In genomic region chr3:172522871-172523818, GRCh38 we compare ENCODE assay signal across 8 cellular contexts. TPM values are rescaled to one million over a fixed set of nuclear protein-coding genes. Genes with fewer than 3 reads are reported as not detected.
A peak's percentile ranks its signal among the peaks of the same experiment; 100 is the strongest.
DNase-seq lines count a peak whose midpoint lies in the region; ATAC-seq, FAIRE-seq and TF ChIP-seq lines count a peak whose summit lies in the region.

TNFSF10 (minus strand) TSS chr3:172523430; CDS start chr3:172523384, 46 bp downstream.

- no peak for FAIRE-seq in kidney (lab: Jason Lieb, UNC)

- H3K4me3 ChIP-seq in HL-60 (replicated peaks; ENCODE audit: insufficient read depth, low read length) (peak within 1 kb of the TSS; percentile 48), kidney (ENCODE audit: low read length in 2 of 2) (peak within 1 kb of the TSS; percentile 82 to 98)

- TF ChIP-seq CTCF in HL-60 (IDR thresholded peaks at IDR 0.05; ENCODE audit: insufficient read depth, low read length) (no peak), kidney (IDR thresholded peaks at IDR 0.05; ENCODE audit: borderline replicate concordance, extremely low read depth, insufficient read depth) (no peak)

- H3K27me3 Mint-ChIP-seq in T-helper 1 cell treated with Interleukin-12 subunit alpha and Interleukin-12 subunit beta and Interleukin-4 antibody, amounts not matched to agents 30 μg/mL and 1 μg/mL, for 36 hours (ENCODE audit: low read depth) = no peaks in the 10 kb centered on the region

- H3K27ac ChIP-seq in HL-60 (replicated peaks) (peak within 1 kb of the TSS; percentile 75), kidney (ENCODE audit: low read depth in 2 of 2, low read length in 2 of 2) (peak within 1 kb of the TSS; percentile 81 to 90)

- peaks cover 36% of the 10 kb centered on the region for H3K4me1 Mint-ChIP-seq in T-helper 1 cell treated with Interleukin-12 subunit alpha and Interleukin-12 subunit beta and Interleukin-4 antibody, amounts not matched to agents 30 μg/mL and 1 μg/mL, for 36 hours (ENCODE audit: low read depth)

- peak within 1 kb of the TSS; percentile 99 for H3K4me3 Mint-ChIP-seq in T-helper 1 cell treated with Interleukin-12 subunit alpha and Interleukin-12 subunit beta and Interleukin-4 antibody, amounts not matched to agents 30 μg/mL and 1 μg/mL, for 36 hours

- H3K27me3 ChIP-seq in HL-60 (ENCODE audit: insufficient read depth, poor library complexity, severe bottlenecking) = no peaks in the 10 kb centered on the region

- H3K27ac Mint-ChIP-seq in T-helper 1 cell treated with Interleukin-12 subunit alpha and Interleukin-12 subunit beta and Interleukin-4 antibody, amounts not matched to agents 30 μg/mL and 1 μg/mL, for 36 hours = peak within 1 kb of the TSS; percentile 91

- peak within 1 kb of the TSS; percentile 79 to 92 for H3K9ac ChIP-seq in kidney (ENCODE audit: low read length in 2 of 2)

- H3K9me3 Mint-ChIP-seq in T-helper 1 cell treated with Interleukin-12 subunit alpha and Interleukin-12 subunit beta and Interleukin-4 antibody, amounts not matched to agents 30 μg/mL and 1 μg/mL, for 36 hours = no peaks in the 10 kb centered on the region

- DNase-seq in Caki2 (ENCODE audit: low read depth) (peak; percentile 49), HL-60 (ENCODE audit: low read depth in 1 of 2, low spot score in 1 of 2) (peak; percentile 61 to 79), amniotic epithelial cell (ENCODE audit: low read depth) (peak; percentile 22), kidney (peak; percentile 83), DMS 273 treated with DMSO at 0.1 percent for 48 hours (lab: John Stamatoyannopoulos, UW) (no peak)
- DNase-seq in stimulated activated CD4-positive, alpha-beta T cell treated with anti-CD3 and anti-CD28 coated beads, Interleukin-4, amount 100 ng/mL, for 24 hours = peak; percentile 68

- peaks cover 0 to 5% of the 10 kb centered on the region in 2 donors for H3K36me3 ChIP-seq in kidney (ENCODE audit: control insufficient read depth in 1 of 2, insufficient read depth in 2 of 2, low read length in 2 of 2)

- no peaks in the 10 kb centered on the region for H3K9me3 ChIP-seq in kidney (ENCODE audit: control insufficient read depth in 1 of 2, low read length in 2 of 2)

- intact Hi-C loops in kidney (cut with DNase I) = no loop called here

- in situ Hi-C loops in Caki2 (cut with HindIII; ENCODE audit: low pct_unique_long_range_greater_than_20kb, low sequenced_read_pairs) = no loop called here

- ATAC-seq in GM21367 (IDR thresholded peaks at IDR 0.05; ENCODE audit: unreplicated experiment) = peak; percentile 90

- peaks cover 2 to 10% of the 10 kb centered on the region in 2 donors for H3K4me1 ChIP-seq in kidney (ENCODE audit: control insufficient read depth in 1 of 2, insufficient read depth in 1 of 2, low read depth in 1 of 2, low read length in 2 of 2)

- H3K36me3 Mint-ChIP-seq in T-helper 1 cell treated with Interleukin-12 subunit alpha and Interleukin-12 subunit beta and Interleukin-4 antibody, amounts not matched to agents 30 μg/mL and 1 μg/mL, for 36 hours (ENCODE audit: low read depth) = peaks cover 46% of the 10 kb centered on the region

RNA-seq across cellular contexts. Expression of gene TNFSF10, which starts in this region (rescaled TPM):
- 2.2 and 3.4 TPM in 2 replicates for total RNA-seq in Caki2 (2014; rRNA removed; shearing (Covaris generic); ENCODE audit: low replicate concordance)
- 277 TPM for total RNA-seq in kidney
- polyA plus RNA-seq in kidney (ENCODE audit: insufficient read depth, low read depth, low replicate concordance) = 75.4 TPM

Comparison
In these comparisons a context has a peak if more than half of its experiments do, and no peak if none do; other contexts are left out.
1. RNA of gene TNFSF10 (total RNA-seq): 277 TPM in kidney (single experiment); 2.2 to 3.4 TPM in Caki2; every median in the first group is over 10 times any median in the second.